ENCODE assay signal across 8 cellular contexts in genomic region chr19:47035127-47035494, GRCh38. TPM values are rescaled to one million over a fixed set of nuclear protein-coding genes. Genes with fewer than 3 reads are reported as not detected.
A peak's percentile ranks its signal among the peaks of the same experiment; 100 is the strongest.
DNase-seq lines count a peak whose midpoint lies in the region; ATAC-seq and TF ChIP-seq lines count a peak whose summit lies in the region.

No MANE protein-coding gene starts in this region.

- H3K36me3 ChIP-seq in breast epithelium: no peaks in the 10 kb centered on the region
- H3K36me3 ChIP-seq in naive thymus-derived CD4-positive, alpha-beta T cell (ENCODE audit: control insufficient read depth in 2 of 3, insufficient read depth in 3 of 3, low read length in 3 of 3): no peaks in the 10 kb centered on the region

- H3K4me3 ChIP-seq in breast epithelium: peak overlapping the region in 2 of 3 donors; percentile 51 to 66
- peak overlapping the region; percentile 74 for H3K4me3 ChIP-seq in naive thymus-derived CD4-positive, alpha-beta T cell (ENCODE audit: low read length)
- no peak overlapping the region for H3K4me3 ChIP-seq in lower leg skin (ENCODE audit: low read depth, poor library complexity, severe bottlenecking)

- no peaks in the 10 kb centered on the region for H3K4me1 ChIP-seq in breast epithelium
- peaks cover 11 to 13% of the 10 kb centered on the region in 2 donors for H3K4me1 ChIP-seq in naive thymus-derived CD4-positive, alpha-beta T cell (ENCODE audit: control insufficient read depth in 2 of 2, insufficient read depth in 2 of 2, low read length in 2 of 2)

- POLR2A ChIA-PET in naive thymus-derived CD4-positive, alpha-beta T cell (lab: Charles Lee): interaction anchor here (0.6 to 2.0 kb wide), 4 partner anchors 13 to 1148 kb away, joined by 3 to 18 read pairs (median 4); partner anchors contain the start of genes TMEM160 and ZC3H4

- no peak for ATAC-seq in naive thymus-derived CD4-positive, alpha-beta T cell

- WGBS in lower leg skin, 2 donors: 18 to 26% methylated on average over 9 of the region's 9 CpGs

- CTCF ChIA-PET in naive thymus-derived CD4-positive, alpha-beta T cell (lab: Charles Lee): interaction anchor here (0.9 to 3.0 kb wide), 2 partner anchors 22 to 90 kb away, joined by 4 to 16 read pairs; no protein-coding TSS in a partner anchor

- no peaks in the 10 kb centered on the region for H3K27me3 ChIP-seq in breast epithelium
- H3K27me3 ChIP-seq in naive thymus-derived CD4-positive, alpha-beta T cell (ENCODE audit: control insufficient read depth in 2 of 2, insufficient read depth in 2 of 2, low read length in 2 of 2): no peaks in the 10 kb centered on the region

- TF ChIP-seq CTCF in breast epithelium (IDR thresholded peaks at IDR 0.05): no peak
- no peak for TF ChIP-seq CTCF in lower leg skin (IDR thresholded peaks at IDR 0.05)

- peaks cover 7 to 23% (median 16%) of the 10 kb centered on the region in 7 donors for H3K4me1 Mint-ChIP-seq in naive thymus-derived CD4-positive, alpha-beta T cell

- peak overlapping the region; percentile 62 to 75 for H3K27ac ChIP-seq in breast epithelium
- H3K27ac ChIP-seq in naive thymus-derived CD4-positive, alpha-beta T cell (ENCODE audit: low read depth, low read length): peak overlapping the region; percentile 37

- TF ChIP-seq POLR2A in breast epithelium (IDR thresholded peaks at IDR 0.05) (no peak), lower leg skin (IDR thresholded peaks at IDR 0.05) (no peak)

- H3K4me3 Mint-ChIP-seq in naive thymus-derived CD4-positive, alpha-beta T cell: peak overlapping the region; percentile 83 to 97 (median 92)

- H3K36me3 Mint-ChIP-seq in naive thymus-derived CD4-positive, alpha-beta T cell: peaks cover 0 to 3% (median 0%) of the 10 kb centered on the region in 5 donors

- peak; percentile 58 for DNase-seq in SIG-M5 treated with dmso at 0.1 percent for 504 hours (lab: John Stamatoyannopoulos, UW; ENCODE audit: unreplicated experiment)
- no peak for DNase-seq in SIG-M5 (lab: John Stamatoyannopoulos, UW)
- peak; percentile 50 for DNase-seq in NCI-H69 (lab: John Stamatoyannopoulos, UW)
- DNase-seq in breast epithelium (ENCODE audit: low spot score in 2 of 2): no peak
- DNase-seq in naive thymus-derived CD4-positive, alpha-beta T cell: no peak
- no peak for DNase-seq in SHP77 treated with DMSO at 0.1 percent for 48 hours (lab: John Stamatoyannopoulos, UW)
- DNase-seq in lower leg skin (ENCODE audit: low spot score in 2 of 2): no peak
- DNase-seq in activated effector memory CD4-positive, alpha-beta T cell treated with anti-CD3 and anti-CD28 coated beads, Interleukin-2, amount 50 U/mL, for 16 hours: no peak

- H3K9me3 ChIP-seq in breast epithelium: no peaks in the 10 kb centered on the region
- H3K9me3 ChIP-seq in naive thymus-derived CD4-positive, alpha-beta T cell (ENCODE audit: control insufficient read depth in 2 of 3, low read length in 3 of 3): no peaks in the 10 kb centered on the region

- H3K9me3 Mint-ChIP-seq in naive thymus-derived CD4-positive, alpha-beta T cell: peaks cover 0 to 4% (median 0%) of the 10 kb centered on the region in 11 donors

- H3K27ac Mint-ChIP-seq in naive thymus-derived CD4-positive, alpha-beta T cell: peak overlapping the region; percentile 71 to 93 (median 85)

- intact Hi-C loops in breast epithelium (cut with DNase I; ENCODE audit: low total_unique reads): no loop called here
- intact Hi-C loops in naive thymus-derived CD4-positive, alpha-beta T cell (cut with micrococcal nuclease): loop anchor here (1.0 to 10.0 kb wide), 5 partner anchors 13 to 210 kb away; partner anchors contain the start of genes TMEM160 (in 2 of the 2) and ARHGAP35 (in 1 of the 2)
- intact Hi-C loops in lower leg skin (cut with DNase I; ENCODE audit: low total_unique reads): no loop called here

- peaks cover 6 to 28% (median 15%) of the 10 kb centered on the region in 5 donors for H3K27me3 Mint-ChIP-seq in naive thymus-derived CD4-positive, alpha-beta T cell

RNA-seq across cellular contexts. Expression of gene TMEM160, which starts 13.3 kb away (rescaled TPM):
- total RNA-seq in breast epithelium (10 to 100 TPM; 31.1 to 45.7 (median 39.2) TPM), lower leg skin (10 to 100 TPM; 54.1 to 64.8 (median 56.0) TPM)
- 10 to 100 TPM; 23.1 to 46.3 (median 26.0) TPM for total RNA-seq in naive thymus-derived CD4-positive, alpha-beta T cell
- 100 to 1,000 TPM; 131 TPM for polyA plus RNA-seq in naive thymus-derived CD4-positive, alpha-beta T cell

RNA-seq across cellular contexts. Expression of gene NPAS1, which starts 15.5 kb away (rescaled TPM):
- 1 to 10 TPM in 1 of 3 donors, not detected in 2; 2.5 TPM for total RNA-seq in breast epithelium
- total RNA-seq in naive thymus-derived CD4-positive, alpha-beta T cell: 1 to 10 TPM in 1 of 5 experiments, under 1 TPM in 2, not detected in 2; 0.27 to 1.2 (median 0.61) TPM
- polyA plus RNA-seq in naive thymus-derived CD4-positive, alpha-beta T cell: under 1 TPM; 0.48 to 0.58 TPM
- 10 to 100 TPM in 3 of 4 donors, 1 to 10 TPM in 1; 5.7 to 24.3 (median 12.6) TPM for total RNA-seq in lower leg skin

Comparison
In these comparisons a context has a peak if more than half of its experiments do, and no peak if none do; other contexts are left out.
1. DNase-seq: peak in SIG-M5 treated with dmso at 0.1 percent for 504 hours (single experiment) and NCI-H69 (single experiment); none in SIG-M5 (single experiment), breast epithelium (0 of 2), naive thymus-derived CD4-positive, alpha-beta T cell (0 of 9), SHP77 treated with DMSO at 0.1 percent for 48 hours (single experiment), lower leg skin (0 of 2) and activated effector memory CD4-positive, alpha-beta T cell treated with anti-CD3 and anti-CD28 coated beads, Interleukin-2, amount 50 U/mL, for 16 hours (single experiment).
2. intact Hi-C loops: an anchor here in naive thymus-derived CD4-positive, alpha-beta T cell (1.0 to 10.0 kb wide); none called in breast epithelium and lower leg skin.